In the genomic region with DNA sequence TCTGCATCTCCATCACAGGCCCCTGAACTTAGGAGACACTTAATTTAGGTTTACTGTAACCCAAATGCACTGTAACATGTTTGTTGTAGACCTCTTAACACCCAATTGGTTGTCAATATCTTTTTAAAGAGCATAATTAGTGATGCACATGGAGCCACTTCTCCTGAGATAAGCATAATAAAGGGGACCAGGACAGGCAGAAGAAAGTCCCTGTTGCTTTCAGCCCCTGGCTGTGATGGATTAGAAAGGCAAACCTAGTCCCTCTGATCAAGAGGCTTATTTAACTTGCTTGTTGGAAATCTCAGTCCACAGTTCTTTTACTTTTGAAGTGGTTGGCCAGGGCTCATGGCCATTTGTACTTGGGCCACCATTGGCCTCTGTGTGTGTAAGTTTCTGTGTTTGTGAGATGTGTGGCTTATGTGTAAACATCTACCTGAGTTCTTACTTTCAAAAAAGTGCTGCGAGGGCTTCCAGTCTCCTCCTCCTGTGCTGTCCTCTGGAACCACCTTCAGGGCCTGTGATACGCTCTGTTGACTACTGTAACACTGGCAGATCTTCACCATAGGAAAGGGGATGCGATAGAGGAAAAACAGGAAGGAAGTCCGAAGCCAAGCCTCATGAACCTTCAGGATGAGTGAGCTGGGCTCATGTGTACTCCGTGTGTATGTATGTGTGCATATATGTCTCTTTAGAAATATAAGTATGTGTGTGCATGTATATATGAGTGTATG, we compare ENCODE assay signal across 31 cellular contexts.
DNase-seq lines count a peak whose midpoint lies in the region; ATAC-seq and TF ChIP-seq lines count a peak whose summit lies in the region.
"Had no signal": no experiment of that assay in that cellular context is flagged by ENCODE, and none has a peak within 500 bp of the region (broad histone marks: within the 10 kb centered on the region; RNA-seq: fewer than 3 reads in every experiment).

No MANE protein-coding gene starts in this region.

- H3K4me1 ChIP-seq in muscle layer of colon (ENCODE audit: insufficient read depth, low read length) (peaks cover 6% of the 10 kb centered on the region), transverse colon (no peaks in the 10 kb centered on the region)
- H3K4me1 ChIP-seq: BLaER1, breast epithelium, right atrium auricular region had no signal

- no peak overlapping the region for H3K9ac ChIP-seq in muscle layer of colon (ENCODE audit: low read length)
- H3K9ac ChIP-seq: BLaER1 had no signal

- in situ Hi-C loops in transverse colon (cut with MboI; ENCODE audit: low pct_ligation_motif_present in 1 of 4, low pct_unique_long_range_greater_than_20kb in 1 of 4, low sequenced_read_pairs in 3 of 4), result no loop called here

- no peak overlapping the region for H3K4me3 Mint-ChIP-seq in T-helper 17 cell
- no peak overlapping the region for H3K4me3 Mint-ChIP-seq in activated CD8-positive, alpha-beta memory T cell treated with anti-CD3 and anti-CD28 coated beads, Interleukin-2, amount 10 ng/mL, durations not matched to agents 7 days and 5 days
- H3K4me3 Mint-ChIP-seq: activated naive CD8-positive, alpha-beta T cell treated with anti-CD3 and anti-CD28 coated beads for 36 hours; activated T-cell treated with anti-CD3 and anti-CD28 coated beads, Interleukin-2, amount 50 U/mL, for 4 hours; neural crest cell; type B pancreatic cell had no signal

- H3K27ac ChIP-seq in muscle layer of colon (ENCODE audit: low read depth, low read length) (peak overlapping the region; percentile 19), transverse colon (peak overlapping the region in 3 of 4 donors; percentile 2 to 65 (median 33))
- H3K27ac ChIP-seq: BLaER1, breast epithelium, right atrium auricular region, RWPE1 had no signal

- H3K27ac Mint-ChIP-seq in T-helper 17 cell, result no peak overlapping the region
- H3K27ac Mint-ChIP-seq in activated CD8-positive, alpha-beta memory T cell treated with anti-CD3 and anti-CD28 coated beads, Interleukin-2, amount 10 ng/mL, durations not matched to agents 7 days and 5 days, result no peak overlapping the region
- H3K27ac Mint-ChIP-seq: activated naive CD8-positive, alpha-beta T cell treated with anti-CD3 and anti-CD28 coated beads for 36 hours; type B pancreatic cell had no signal

- CTCF ChIA-PET in activated CD8-positive, alpha-beta memory T cell treated with anti-CD3 and anti-CD28 coated beads, Interleukin-2, amount 10 ng/mL, durations not matched to agents 7 days and 5 days (lab: Charles Lee), result no interaction called here

- peak; percentile 25 for DNase-seq in HK-2 (ENCODE audit: unreplicated experiment)
- DNase-seq in T-helper 17 cell, result no peak
- DNase-seq in transverse colon, result no peak
- DNase-seq in activated CD8-positive, alpha-beta memory T cell treated with anti-CD3 and anti-CD28 coated beads, Interleukin-2, amount 10 ng/mL, durations not matched to agents 7 days and 5 days, result no peak
- DNase-seq: activated CD4-positive, CD25-positive, alpha-beta regulatory T cell; activated gamma-delta T cell; activated naive CD8-positive, alpha-beta T cell treated with anti-CD3 and anti-CD28 coated beads for 36 hours; activated T-cell treated with anti-CD3 and anti-CD28 coated beads, Interleukin-2, amount 50 U/mL, for 4 hours; anterior cingulate cortex; COR-L47; dorsolateral prefrontal cortex; foreskin melanocyte; left cardiac atrium; MM.1S; NCI-H1417 treated with DMSO at 0.1 percent for 48 hours; NCI-H2081 treated with DMSO at 0.1 percent for 48 hours; NCI-H226; NCI-H69; stimulated activated CD4-positive, alpha-beta T cell treated with anti-CD3 and anti-CD28 coated beads, Interleukin-2, amount 100 ng/mL, for 24 hours; stimulated activated CD8-positive, alpha-beta memory T cell treated with anti-CD3 and anti-CD28 coated beads, Interleukin-4, amount 100 ng/mL, for 48 hours; T-helper 1 cell had no signal

- H3K36me3 ChIP-seq in muscle layer of colon (ENCODE audit: insufficient read depth, low read length) (no peaks in the 10 kb centered on the region), transverse colon (no peaks in the 10 kb centered on the region)
- H3K36me3 ChIP-seq: BLaER1, breast epithelium, right atrium auricular region had no signal

- no peaks in the 10 kb centered on the region for H3K9me3 Mint-ChIP-seq in activated CD8-positive, alpha-beta memory T cell treated with anti-CD3 and anti-CD28 coated beads, Interleukin-2, amount 10 ng/mL, durations not matched to agents 7 days and 5 days (ENCODE audit: low read depth)
- H3K9me3 Mint-ChIP-seq: activated naive CD8-positive, alpha-beta T cell treated with anti-CD3 and anti-CD28 coated beads for 36 hours; activated T-cell treated with anti-CD3 and anti-CD28 coated beads, Interleukin-2, amount 50 U/mL, for 4 hours; neural crest cell; type B pancreatic cell had no signal

- no peak for TF ChIP-seq POLR2A in transverse colon (IDR thresholded peaks at IDR 0.05)

- H3K9me3 ChIP-seq in T-helper 17 cell (ENCODE audit: control insufficient read depth, low read length, poor library complexity, severe bottlenecking) (no peaks in the 10 kb centered on the region), muscle layer of colon (ENCODE audit: low read length) (no peaks in the 10 kb centered on the region), transverse colon (no peaks in the 10 kb centered on the region)
- H3K9me3 ChIP-seq: BLaER1, breast epithelium, right atrium auricular region had no signal

- TF ChIP-seq EP300 in transverse colon (IDR thresholded peaks at IDR 0.05; ENCODE audit: low read depth), result no peak

- no peaks in the 10 kb centered on the region for H3K27me3 Mint-ChIP-seq in T-helper 17 cell
- H3K27me3 Mint-ChIP-seq in activated CD8-positive, alpha-beta memory T cell treated with anti-CD3 and anti-CD28 coated beads, Interleukin-2, amount 10 ng/mL, durations not matched to agents 7 days and 5 days, result peaks cover 21% of the 10 kb centered on the region
- H3K27me3 Mint-ChIP-seq: activated naive CD8-positive, alpha-beta T cell treated with anti-CD3 and anti-CD28 coated beads for 36 hours had no signal

- H3K4me3 ChIP-seq in muscle layer of colon (ENCODE audit: low read depth in 1 of 2, low read length in 2 of 2) (no peak overlapping the region), transverse colon (no peak overlapping the region)
- H3K4me3 ChIP-seq: BLaER1, breast epithelium, dorsolateral prefrontal cortex, lung, right atrium auricular region had no signal

- intact Hi-C loops in transverse colon (cut with DNase I; ENCODE audit: low total_unique reads), result no loop called here

- H3K36me3 Mint-ChIP-seq in T-helper 17 cell (ENCODE audit: low read depth), result peaks cover 2% of the 10 kb centered on the region
- H3K36me3 Mint-ChIP-seq in activated CD8-positive, alpha-beta memory T cell treated with anti-CD3 and anti-CD28 coated beads, Interleukin-2, amount 10 ng/mL, durations not matched to agents 7 days and 5 days, result no peaks in the 10 kb centered on the region
- H3K36me3 Mint-ChIP-seq: activated naive CD8-positive, alpha-beta T cell treated with anti-CD3 and anti-CD28 coated beads for 36 hours; type B pancreatic cell had no signal

- ATAC-seq in T-helper 17 cell (peak; percentile 23), HG02763 (IDR thresholded peaks at IDR 0.05; ENCODE audit: unreplicated experiment) (no peak), GM18502 (IDR thresholded peaks at IDR 0.05; ENCODE audit: poor library complexity, unreplicated experiment) (no peak)
- no peak for ATAC-seq in activated CD8-positive, alpha-beta memory T cell treated with anti-CD3 and anti-CD28 coated beads, Interleukin-2, amount 10 ng/mL, durations not matched to agents 7 days and 5 days
- ATAC-seq: activated T-cell treated with anti-CD3 and anti-CD28 coated beads, Interleukin-2, amount 50 U/mL, for 4 hours; left cardiac atrium had no signal

- no peak for TF ChIP-seq CTCF in transverse colon (IDR thresholded peaks at IDR 0.05)

- H3K4me1 Mint-ChIP-seq in T-helper 17 cell, result peaks cover 2% of the 10 kb centered on the region
- H3K4me1 Mint-ChIP-seq in activated CD8-positive, alpha-beta memory T cell treated with anti-CD3 and anti-CD28 coated beads, Interleukin-2, amount 10 ng/mL, durations not matched to agents 7 days and 5 days, result peaks cover 30% of the 10 kb centered on the region
- H3K4me1 Mint-ChIP-seq: activated naive CD8-positive, alpha-beta T cell treated with anti-CD3 and anti-CD28 coated beads for 36 hours had no signal

- 74 to 90% methylated on average over 4 to 5 of the region's 5 CpGs for WGBS in transverse colon (ENCODE audit: low coverage in 1 of 2), 2 donors

- H3K27me3 ChIP-seq in muscle layer of colon (ENCODE audit: control insufficient read depth in 1 of 2, insufficient read depth in 2 of 2, low read length in 2 of 2) (no peaks in the 10 kb centered on the region), transverse colon (no peaks in the 10 kb centered on the region)
- H3K27me3 ChIP-seq: BLaER1, breast epithelium, dorsolateral prefrontal cortex, right atrium auricular region had no signal
